Comparison of ENCODE assay signal across 20 cellular contexts in genomic region chr13:98657506-98658085, GRCh38.
DNase-seq lines count a peak whose midpoint lies in the region; ATAC-seq lines count a peak whose summit lies in the region.
"Had no signal": no experiment of that assay in that cellular context is flagged by ENCODE, and none has a peak within 500 bp of the region (broad histone marks: within the 10 kb centered on the region; RNA-seq: fewer than 3 reads in every experiment).

No MANE protein-coding gene starts in this region.

- H3K18ac ChIP-seq in trophoblast cell (ENCODE audit: low read length), result no peak overlapping the region

- H3K9me3 ChIP-seq in trophoblast cell (ENCODE audit: insufficient read depth, low read depth, low read length), result no peaks in the 10 kb centered on the region
- H3K9me3 ChIP-seq: esophagus muscularis mucosa, ovary had no signal

- no peaks in the 10 kb centered on the region for H3K79me1 ChIP-seq in trophoblast cell (ENCODE audit: low read length)

- peaks cover 2% of the 10 kb centered on the region for H3K4me1 Mint-ChIP-seq in activated CD8-positive, alpha-beta T cell treated with anti-CD3 and anti-CD28 coated beads, Interleukin-2, amount 10 ng/mL, durations not matched to agents 7 days and 5 days (ENCODE audit: low read depth)

- no peak overlapping the region for H4K8ac ChIP-seq in trophoblast cell (ENCODE audit: low read depth, low read length)

- peaks cover 5% of the 10 kb centered on the region for H3K27me3 Mint-ChIP-seq in activated CD8-positive, alpha-beta T cell treated with anti-CD3 and anti-CD28 coated beads, Interleukin-2, amount 10 ng/mL, durations not matched to agents 7 days and 5 days (ENCODE audit: low read depth)
- H3K27me3 Mint-ChIP-seq: activated T-helper 17 cell treated with anti-CD3 and anti-CD28 coated beads, Interleukin-2, amount 50 U/mL, for 72 hours had no signal

- H3K27me3 ChIP-seq in ACC112 (ENCODE audit: insufficient read depth, low read length), result no peaks in the 10 kb centered on the region
- no peaks in the 10 kb centered on the region for H3K27me3 ChIP-seq in trophoblast cell (ENCODE audit: insufficient read depth, low read length)
- H3K27me3 ChIP-seq: esophagus muscularis mucosa, ovary had no signal

- POLR2A ChIA-PET in activated CD8-positive, alpha-beta T cell treated with anti-CD3 and anti-CD28 coated beads, Interleukin-2, amount 10 ng/mL, durations not matched to agents 7 days and 5 days (lab: Charles Lee), result no interaction called here

- DNase-seq in GM04504 (ENCODE audit: low read depth), result peak; percentile 40
- no peak for DNase-seq in epithelial cell of prostate (ENCODE audit: low read depth, low spot score)
- peak; percentile 43 to 82 for DNase-seq in trophoblast cell
- no peak for DNase-seq in SW480 (ENCODE audit: low spot score)
- no peak for DNase-seq in SHP77 treated with DMSO at 0.1 percent for 48 hours (lab: John Stamatoyannopoulos, UW)
- DNase-seq in activated CD8-positive, alpha-beta T cell treated with anti-CD3 and anti-CD28 coated beads, Interleukin-2, amount 10 ng/mL, durations not matched to agents 7 days and 5 days, result no peak
- DNase-seq: activated CD4-positive, CD25-positive, alpha-beta regulatory T cell treated with anti-CD3 and anti-CD28 coated beads, Interleukin-2, amount 50 U/mL, for 72 hours; CD4-positive, alpha-beta memory T cell; DND-41; NCI-H1048; NCI-H2029; NCI-H446 treated with DMSO at 0.1 percent for 48 hours; ovary; stimulated activated naive CD8-positive, alpha-beta T cell treated with anti-CD3 and anti-CD28 coated beads, Interleukin-15, amount 100 ng/mL, for 72 hours had no signal

- H3K79me2 ChIP-seq in ACC112 (ENCODE audit: control insufficient read depth, insufficient read depth, low read length, unreplicated experiment), result no peaks in the 10 kb centered on the region
- H3K79me2 ChIP-seq in trophoblast cell (ENCODE audit: control insufficient read depth, insufficient read depth, low read length, poor library complexity), result no peaks in the 10 kb centered on the region

- CTCF ChIA-PET in activated CD8-positive, alpha-beta T cell treated with anti-CD3 and anti-CD28 coated beads, Interleukin-2, amount 10 ng/mL, durations not matched to agents 7 days and 5 days (lab: Charles Lee), result no interaction called here

- no peak overlapping the region for H2BK120ac ChIP-seq in trophoblast cell (ENCODE audit: insufficient read depth, low read length, poor library complexity)

- H3K4me3 Mint-ChIP-seq in activated CD8-positive, alpha-beta T cell treated with anti-CD3 and anti-CD28 coated beads, Interleukin-2, amount 10 ng/mL, durations not matched to agents 7 days and 5 days, result no peak overlapping the region
- H3K4me3 Mint-ChIP-seq: activated T-helper 17 cell treated with anti-CD3 and anti-CD28 coated beads, Interleukin-2, amount 50 U/mL, for 72 hours; CD4-positive, alpha-beta memory T cell; naive thymus-derived CD4-positive, alpha-beta T cell; stimulated activated naive CD8-positive, alpha-beta T cell treated with anti-CD3 and anti-CD28 coated beads, Interleukin-15, amount 100 ng/mL, for 72 hours had no signal

- H3K4me3 ChIP-seq in ACC112 (ENCODE audit: low read depth, low read length) (peak overlapping the region; percentile 77), trophoblast cell (ENCODE audit: low read depth, low read length) (no peak overlapping the region)
- H3K4me3 ChIP-seq: esophagus muscularis mucosa, ovary had no signal

- H3K4me1 ChIP-seq in ACC112 (ENCODE audit: control insufficient read depth, insufficient read depth, low read length, unreplicated experiment), result peaks cover 11% of the 10 kb centered on the region
- H3K4me1 ChIP-seq in trophoblast cell (ENCODE audit: control insufficient read depth in 1 of 2, insufficient read depth in 2 of 2, low read length in 2 of 2), result no peaks in the 10 kb centered on the region

- H3K4ac ChIP-seq in trophoblast cell (ENCODE audit: low read depth, low read length), result no peak overlapping the region

- H3K27ac ChIP-seq in ACC112 (ENCODE audit: low read depth, low read length) (peak overlapping the region; percentile 80), epithelial cell of prostate (peak overlapping the region; percentile 56), trophoblast cell (ENCODE audit: low read depth, low read length) (no peak overlapping the region)
- H3K27ac ChIP-seq: esophagus muscularis mucosa, KMS-11, ovary had no signal

- no peaks in the 10 kb centered on the region for H3K36me3 ChIP-seq in ACC112 (ENCODE audit: insufficient read depth, low read length)
- no peaks in the 10 kb centered on the region for H3K36me3 ChIP-seq in trophoblast cell (ENCODE audit: control insufficient read depth in 1 of 2, insufficient read depth in 2 of 2, low read length in 2 of 2)
- H3K36me3 ChIP-seq: esophagus muscularis mucosa, ovary had no signal

- no peak overlapping the region for H4K91ac ChIP-seq in trophoblast cell (ENCODE audit: low read depth, low read length)

- no CpG with 5 or more reads among the region's 8 CpGs for WGBS in trophoblast cell (ENCODE audit: extremely low coverage, insufficient coverage, insufficient read length)

- H3K9ac ChIP-seq in trophoblast cell (ENCODE audit: low read length), result no peak overlapping the region
- H3K9ac ChIP-seq: KMS-11 had no signal

- H2BK12ac ChIP-seq in trophoblast cell (ENCODE audit: low read length), result no peak overlapping the region

- H2BK5ac ChIP-seq in trophoblast cell (ENCODE audit: low read depth, low read length, poor library complexity), result no peak overlapping the region

- no peak overlapping the region for H3K4me2 ChIP-seq in trophoblast cell (ENCODE audit: low read length)
- H3K4me2 ChIP-seq: KMS-11 had no signal

- no peak overlapping the region for H3K27ac Mint-ChIP-seq in activated CD8-positive, alpha-beta T cell treated with anti-CD3 and anti-CD28 coated beads, Interleukin-2, amount 10 ng/mL, durations not matched to agents 7 days and 5 days
- H3K27ac Mint-ChIP-seq: activated T-helper 17 cell treated with anti-CD3 and anti-CD28 coated beads, Interleukin-2, amount 50 U/mL, for 72 hours; CD4-positive, alpha-beta memory T cell; stimulated activated naive CD8-positive, alpha-beta T cell treated with anti-CD3 and anti-CD28 coated beads, Interleukin-15, amount 100 ng/mL, for 72 hours had no signal

- H3K23ac ChIP-seq in trophoblast cell (ENCODE audit: low read length), result no peak overlapping the region

- H2AFZ ChIP-seq in ACC112 (ENCODE audit: low read length, unreplicated experiment) (peak overlapping the region; percentile 93), trophoblast cell (ENCODE audit: insufficient read depth, low read length, poor library complexity) (no peak overlapping the region)

- no peak overlapping the region for H2AK5ac ChIP-seq in trophoblast cell (ENCODE audit: low read length)

- no peak for ATAC-seq in activated CD8-positive, alpha-beta T cell treated with anti-CD3 and anti-CD28 coated beads, Interleukin-2, amount 10 ng/mL, durations not matched to agents 7 days and 5 days
- ATAC-seq in HG02852 (IDR thresholded peaks at IDR 0.05; ENCODE audit: unreplicated experiment), result no peak
- ATAC-seq: activated T-helper 17 cell treated with anti-CD3 and anti-CD28 coated beads, Interleukin-2, amount 50 U/mL, for 72 hours; naive thymus-derived CD4-positive, alpha-beta T cell; stimulated activated naive CD8-positive, alpha-beta T cell treated with anti-CD3 and anti-CD28 coated beads, Interleukin-15, amount 100 ng/mL, for 72 hours had no signal

- H3K9me3 Mint-ChIP-seq in activated CD8-positive, alpha-beta T cell treated with anti-CD3 and anti-CD28 coated beads, Interleukin-2, amount 10 ng/mL, durations not matched to agents 7 days and 5 days (ENCODE audit: insufficient read depth), result no peaks in the 10 kb centered on the region
- H3K9me3 Mint-ChIP-seq: activated T-helper 17 cell treated with anti-CD3 and anti-CD28 coated beads, Interleukin-2, amount 50 U/mL, for 72 hours; CD4-positive, alpha-beta memory T cell; naive thymus-derived CD4-positive, alpha-beta T cell; stimulated activated naive CD8-positive, alpha-beta T cell treated with anti-CD3 and anti-CD28 coated beads, Interleukin-15, amount 100 ng/mL, for 72 hours had no signal

- no peak overlapping the region for H4K12ac ChIP-seq in trophoblast cell (ENCODE audit: low read depth, low read length)

- no peak overlapping the region for H3K14ac ChIP-seq in trophoblast cell (ENCODE audit: low read length)

- no peaks in the 10 kb centered on the region for H3K36me3 Mint-ChIP-seq in activated CD8-positive, alpha-beta T cell treated with anti-CD3 and anti-CD28 coated beads, Interleukin-2, amount 10 ng/mL, durations not matched to agents 7 days and 5 days (ENCODE audit: low read depth)
- H3K36me3 Mint-ChIP-seq: CD4-positive, alpha-beta memory T cell; naive thymus-derived CD4-positive, alpha-beta T cell had no signal

Comparison
In these comparisons a context has a peak if more than half of its experiments do, and no peak if none do; other contexts are left out.
1. DNase-seq: peak in GM04504 (single experiment) and trophoblast cell (2 of 2); none in epithelial cell of prostate (single experiment), SW480 (single experiment), SHP77 treated with DMSO at 0.1 percent for 48 hours (single experiment) and activated CD8-positive, alpha-beta T cell treated with anti-CD3 and anti-CD28 coated beads, Interleukin-2, amount 10 ng/mL, durations not matched to agents 7 days and 5 days (single experiment).